1 cellular context compared by ENCODE assay signal in the genomic region with DNA sequence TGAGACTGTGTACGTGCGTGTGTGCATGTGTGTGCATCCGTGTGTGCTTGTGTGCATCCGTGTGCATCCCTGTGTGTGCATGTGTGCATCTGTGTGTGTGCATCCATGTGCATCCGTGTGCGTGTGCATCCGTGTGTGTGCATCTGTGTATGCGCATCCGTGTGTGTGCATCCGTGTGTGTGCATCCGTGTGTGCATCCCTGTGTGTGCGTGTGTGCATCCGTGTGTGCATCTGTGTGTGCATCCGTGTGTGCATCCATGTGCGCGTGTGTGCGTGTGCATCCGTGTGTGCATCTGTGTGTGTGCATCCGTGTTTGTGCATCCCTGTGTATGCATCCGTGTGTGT.
TF ChIP-seq lines count a peak whose summit lies in the region.

No MANE protein-coding gene starts in this region.

TF ChIP-seq in IMR-90, 13 proteins besides CTCF, POLR2A, EP300 and RAD21:
- TF ChIP-seq, protein P1, sequence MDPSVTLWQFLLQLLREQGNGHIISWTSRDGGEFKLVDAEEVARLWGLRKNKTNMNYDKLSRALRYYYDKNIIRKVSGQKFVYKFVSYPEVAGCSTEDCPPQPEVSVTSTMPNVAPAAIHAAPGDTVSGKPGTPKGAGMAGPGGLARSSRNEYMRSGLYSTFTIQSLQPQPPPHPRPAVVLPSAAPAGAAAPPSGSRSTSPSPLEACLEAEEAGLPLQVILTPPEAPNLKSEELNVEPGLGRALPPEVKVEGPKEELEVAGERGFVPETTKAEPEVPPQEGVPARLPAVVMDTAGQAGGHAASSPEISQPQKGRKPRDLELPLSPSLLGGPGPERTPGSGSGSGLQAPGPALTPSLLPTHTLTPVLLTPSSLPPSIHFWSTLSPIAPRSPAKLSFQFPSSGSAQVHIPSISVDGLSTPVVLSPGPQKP (IDR thresholded peaks at IDR 0.05; ENCODE audit: borderline replicate concordance, low read depth, low read length): no peak
- TF ChIP-seq BHLHE40 (IDR thresholded peaks at IDR 0.05; ENCODE audit: low read depth, low read length): no peak
- no peak for TF ChIP-seq MAFK (IDR thresholded peaks at IDR 0.05; ENCODE audit: low read depth, low read length)
- TF ChIP-seq RCOR1 (IDR thresholded peaks at IDR 0.05; ENCODE audit: insufficient replicate concordance, low read length): no peak
- no peak for TF ChIP-seq FOS (IDR thresholded peaks at IDR 0.05; ENCODE audit: low read depth, low read length)
- no peak for TF ChIP-seq MAZ (IDR thresholded peaks at IDR 0.05; ENCODE audit: borderline replicate concordance, low read depth, low read length)
